In the genomic region with DNA sequence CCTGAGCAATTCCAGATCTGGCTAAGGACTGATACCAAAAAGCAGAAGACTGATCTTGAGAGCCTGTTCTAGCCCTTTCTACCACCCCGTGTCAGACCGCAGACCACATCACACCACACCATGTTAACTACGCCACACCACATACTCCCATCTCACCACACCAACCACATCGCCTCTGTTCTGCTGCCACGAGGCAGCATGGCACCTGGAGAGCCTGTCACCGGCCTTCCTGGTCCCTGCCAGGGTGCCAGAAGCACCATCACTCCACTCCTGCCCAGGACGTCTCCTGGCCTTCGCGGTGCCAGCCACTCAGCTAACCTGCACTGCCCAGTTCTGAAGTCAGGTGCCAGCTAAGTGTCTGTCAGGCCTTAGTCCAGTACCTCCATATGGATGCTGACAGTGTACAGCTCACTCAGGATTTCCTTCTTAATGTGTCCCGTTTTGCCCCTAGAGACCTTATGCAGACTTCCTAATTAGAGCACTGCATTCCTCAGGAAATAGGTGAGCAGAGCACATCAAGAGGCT, we compare ENCODE assay signal across 9 cellular contexts. TPM values are rescaled to one million over a fixed set of nuclear protein-coding genes. Genes with fewer than 3 reads are reported as not detected.
DNase-seq lines count a peak whose midpoint lies in the region; ATAC-seq and TF ChIP-seq lines count a peak whose summit lies in the region.
"Had no signal": no experiment of that assay in that cellular context is flagged by ENCODE, and none has a peak within 500 bp of the region (broad histone marks: within the 10 kb centered on the region; RNA-seq: fewer than 3 reads in every experiment).

No MANE protein-coding gene starts in this region.

- peaks cover 7% of the 10 kb centered on the region for H3K27me3 Mint-ChIP-seq in activated CD4-positive, alpha-beta T cell treated with anti-CD3 and anti-CD28 coated beads for 36 hours
- H3K27me3 Mint-ChIP-seq in endodermal cell (ENCODE audit: insufficient read depth), result no peaks in the 10 kb centered on the region
- H3K27me3 Mint-ChIP-seq: activated B cell treated with CpG ODN at 0.5 μM for 24 hours had no signal

- H4K20me1 ChIP-seq in hepatocyte (ENCODE audit: insufficient read depth, poor library complexity, severe bottlenecking), result no peaks in the 10 kb centered on the region

- ATAC-seq in GM21381 (IDR thresholded peaks at IDR 0.05; ENCODE audit: unreplicated experiment) (peak; percentile 48), GM21447 (IDR thresholded peaks at IDR 0.05; ENCODE audit: unreplicated experiment) (no peak)
- peak; percentile 78 for ATAC-seq in activated CD4-positive, alpha-beta T cell treated with anti-CD3 and anti-CD28 coated beads for 36 hours

- H3K9ac ChIP-seq in endodermal cell (ENCODE audit: extremely low read depth, low read length, poor library complexity, severe bottlenecking), result no peak overlapping the region

- no peak overlapping the region for H3K4me3 Mint-ChIP-seq in activated CD4-positive, alpha-beta T cell treated with anti-CD3 and anti-CD28 coated beads for 36 hours
- H3K4me3 Mint-ChIP-seq in endodermal cell, result no peak overlapping the region
- H3K4me3 Mint-ChIP-seq: activated B cell treated with CpG ODN at 0.5 μM for 24 hours had no signal

- H3K36me3 Mint-ChIP-seq in activated CD4-positive, alpha-beta T cell treated with anti-CD3 and anti-CD28 coated beads for 36 hours (ENCODE audit: low read depth), result peaks cover 36% of the 10 kb centered on the region
- H3K36me3 Mint-ChIP-seq in endodermal cell (ENCODE audit: low read depth), result peaks cover 42% of the 10 kb centered on the region

- WGBS in endodermal cell (ENCODE audit: insufficient coverage in 1 of 2, insufficient read length in 1 of 2), 2 experiments, result 89 to 94% methylated on average over 3 to 10 of the region's 10 CpGs
- WGBS in hepatocyte (ENCODE audit: low lambda C conversion rate, missing lambda C conversion rate), result 96% methylated on average over 10 of the region's 10 CpGs

- no peaks in the 10 kb centered on the region for H3K9me2 ChIP-seq in hepatocyte (replicated peaks; ENCODE audit: insufficient read depth)

- TF ChIP-seq CTCF in endodermal cell (conservative IDR thresholded peaks at IDR 0.05) (no peak), hepatocyte (IDR thresholded peaks at IDR 0.05; ENCODE audit: poor library complexity) (no peak)

- H3K27ac ChIP-seq in endodermal cell (ENCODE audit: low read depth, low read length), result no peak overlapping the region
- H3K27ac ChIP-seq in hepatocyte, result no peak overlapping the region

- DNase-seq in activated CD4-positive, alpha-beta T cell treated with anti-CD3 and anti-CD28 coated beads for 36 hours, result peak; percentile 83
- no peak for DNase-seq in endodermal cell
- DNase-seq in stimulated activated CD4-positive, alpha-beta T cell treated with anti-CD3 and anti-CD28 coated beads, TNF-alpha, amount 100 ng/mL, for 24 hours (ENCODE audit: low read depth in 3 of 3), result peak in 2 of 3 experiments; percentile 12 to 65
- DNase-seq in NCI-H524 treated with DMSO at 0.1 percent for 48 hours (lab: John Stamatoyannopoulos, UW), result no peak
- no peak for DNase-seq in AG20443 (ENCODE audit: low spot score)
- DNase-seq in hepatocyte (ENCODE audit: low spot score), result no peak
- DNase-seq: activated B cell treated with CpG ODN at 0.5 μM for 24 hours had no signal

- intact Hi-C loops in activated CD4-positive, alpha-beta T cell treated with anti-CD3 and anti-CD28 coated beads for 36 hours (cut with DNase I, micrococcal nuclease), result loop anchor here in 1 of 2 experiments (5.0 kb wide), 1 partner anchor 94 kb away; no protein-coding TSS in a partner anchor

- H3K4me1 Mint-ChIP-seq in activated CD4-positive, alpha-beta T cell treated with anti-CD3 and anti-CD28 coated beads for 36 hours, result peaks cover 15% of the 10 kb centered on the region
- peaks cover 3% of the 10 kb centered on the region for H3K4me1 Mint-ChIP-seq in endodermal cell
- H3K4me1 Mint-ChIP-seq: activated B cell treated with CpG ODN at 0.5 μM for 24 hours had no signal

- H3K27me3 ChIP-seq in endodermal cell (ENCODE audit: control insufficient read depth, insufficient read depth, low read length, poor library complexity, severe bottlenecking), result no peaks in the 10 kb centered on the region
- H3K27me3 ChIP-seq in hepatocyte, result no peaks in the 10 kb centered on the region

- CTCF ChIA-PET in activated CD4-positive, alpha-beta T cell treated with anti-CD3 and anti-CD28 coated beads for 36 hours (lab: Charles Lee), result interaction anchor here (0.6 to 1.2 kb wide), 4 partner anchors 56 to 114 kb away, joined by 3 read pairs; no protein-coding TSS in a partner anchor

- H3K27ac Mint-ChIP-seq in activated CD4-positive, alpha-beta T cell treated with anti-CD3 and anti-CD28 coated beads for 36 hours, result no peak overlapping the region
- H3K27ac Mint-ChIP-seq in endodermal cell, result peak overlapping the region; percentile 2
- H3K27ac Mint-ChIP-seq: activated B cell treated with CpG ODN at 0.5 μM for 24 hours had no signal

- H3K4me3 ChIP-seq in endodermal cell (ENCODE audit: low read length), result no peak overlapping the region
- H3K4me3 ChIP-seq in hepatocyte, result no peak overlapping the region

- H3K9me3 Mint-ChIP-seq in activated CD4-positive, alpha-beta T cell treated with anti-CD3 and anti-CD28 coated beads for 36 hours (ENCODE audit: low read depth), result no peaks in the 10 kb centered on the region
- peaks cover 4% of the 10 kb centered on the region for H3K9me3 Mint-ChIP-seq in endodermal cell
- H3K9me3 Mint-ChIP-seq: activated B cell treated with CpG ODN at 0.5 μM for 24 hours had no signal

- H3K9me3 ChIP-seq in endodermal cell (ENCODE audit: control insufficient read depth, low read length) (peaks cover 4% of the 10 kb centered on the region), hepatocyte (ENCODE audit: low read depth) (no peaks in the 10 kb centered on the region)

- POLR2A ChIA-PET in activated CD4-positive, alpha-beta T cell treated with anti-CD3 and anti-CD28 coated beads for 36 hours (lab: Charles Lee), result no interaction called here

- peaks cover 33% of the 10 kb centered on the region for H3K36me3 ChIP-seq in endodermal cell (ENCODE audit: control insufficient read depth, insufficient read depth, low read length)
- no peaks in the 10 kb centered on the region for H3K36me3 ChIP-seq in hepatocyte (replicated peaks; ENCODE audit: insufficient read depth, low read depth)

- H2AFZ ChIP-seq in hepatocyte, result no peak overlapping the region

- H3K4me2 ChIP-seq in hepatocyte, result no peak overlapping the region

- no peaks in the 10 kb centered on the region for H3K4me1 ChIP-seq in endodermal cell (ENCODE audit: control insufficient read depth, insufficient read depth, low read length)
- H3K4me1 ChIP-seq in hepatocyte (ENCODE audit: insufficient read depth), result peaks cover 10% of the 10 kb centered on the region

- no peaks in the 10 kb centered on the region for H3K79me2 ChIP-seq in hepatocyte

RNA-seq across cellular contexts. Expression of gene BCAR1, which starts 37.2 kb away (rescaled TPM):
- 1 to 10 TPM in 1 of 2 experiments, under 1 TPM in 1; 0.98 to 1.7 TPM for total RNA-seq in activated CD4-positive, alpha-beta T cell treated with anti-CD3 and anti-CD28 coated beads for 36 hours
- 10 to 100 TPM; 56.2 to 74.3 TPM for total RNA-seq in endodermal cell
- 38.6 TPM for polyA plus RNA-seq in endodermal cell (2013, experiment 1 of 2)
- 33.2 TPM for polyA plus RNA-seq in endodermal cell (2013, experiment 2 of 2)
- total RNA-seq in hepatocyte, result 73.2 and 77.3 TPM in 2 replicates
- polyA plus RNA-seq in hepatocyte, result 112 and 124 TPM in 2 replicates
- total RNA-seq: activated B cell treated with CpG ODN at 0.5 μM for 24 hours had no signal

Comparison
In these comparisons a context has a peak if more than half of its experiments do, and no peak if none do; other contexts are left out.
1. DNase-seq: peak in activated CD4-positive, alpha-beta T cell treated with anti-CD3 and anti-CD28 coated beads for 36 hours (single experiment) and stimulated activated CD4-positive, alpha-beta T cell treated with anti-CD3 and anti-CD28 coated beads, TNF-alpha, amount 100 ng/mL, for 24 hours (2 of 3); none in endodermal cell (single experiment), NCI-H524 treated with DMSO at 0.1 percent for 48 hours (single experiment), AG20443 (single experiment) and hepatocyte (single experiment).
2. RNA of gene BCAR1, which starts 37.2 kb away (total RNA-seq): 73.2 to 77.3 TPM in hepatocyte and 56.2 to 74.3 TPM in endodermal cell; 0.98 to 1.7 TPM in activated CD4-positive, alpha-beta T cell treated with anti-CD3 and anti-CD28 coated beads for 36 hours; every median in the first group is over 10 times any median in the second.